ENCODE assay signal across 18 cellular contexts in the genomic region with DNA sequence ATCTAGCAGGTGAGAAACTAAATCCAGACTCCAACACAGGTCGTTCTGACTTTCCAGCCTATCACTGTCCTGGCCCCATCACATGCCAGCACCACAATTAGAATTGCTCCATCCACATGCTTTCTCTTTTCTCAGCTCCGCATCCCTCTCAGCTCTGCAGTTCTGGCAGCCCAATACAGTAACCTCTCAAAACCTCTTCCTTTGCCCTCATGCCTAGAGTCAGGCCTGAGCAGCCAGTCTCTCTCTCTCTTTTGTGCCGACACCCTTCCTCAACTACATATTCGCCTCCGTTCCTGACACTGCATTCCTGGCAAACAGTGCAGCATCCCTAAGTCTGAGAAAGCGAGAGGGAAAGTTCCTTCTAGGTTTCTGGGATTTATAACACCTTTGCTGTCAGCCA.
DNase-seq lines count a peak whose midpoint lies in the region; ATAC-seq and TF ChIP-seq lines count a peak whose summit lies in the region.
"Had no signal": no experiment of that assay in that cellular context is flagged by ENCODE, and none has a peak within 500 bp of the region (broad histone marks: within the 10 kb centered on the region; RNA-seq: fewer than 3 reads in every experiment).

No MANE protein-coding gene starts in this region.

- no peaks in the 10 kb centered on the region; the same call in 1 of the 2 replicates for H3K4me1 ChIP-seq in H9 (ENCODE audit: insufficient read depth, low read length)
- no peaks in the 10 kb centered on the region for H3K4me1 ChIP-seq in mesendoderm (ENCODE audit: control insufficient read depth, low read depth, low read length)
- H3K4me1 ChIP-seq: BLaER1, Caco-2 had no signal

- H3K23ac ChIP-seq in H9 (ENCODE audit: insufficient read length, low read depth, low read length) (no peak overlapping the region), mesendoderm (ENCODE audit: low read length) (no peak overlapping the region)

- H3K4ac ChIP-seq in H9 (ENCODE audit: low read depth, low read length) (no peak overlapping the region), mesendoderm (ENCODE audit: low read depth, low read length) (no peak overlapping the region)

- no peak overlapping the region for H3T11ph ChIP-seq in H9 (ENCODE audit: low read length)

- H2BK5ac ChIP-seq in H9 (ENCODE audit: insufficient read length, low read length) (no peak overlapping the region), mesendoderm (ENCODE audit: low read length) (no peak overlapping the region)

- no peaks in the 10 kb centered on the region for H3K27me3 ChIP-seq in H9 (ENCODE audit: insufficient read depth, low read length)
- H3K27me3 ChIP-seq in mesendoderm (ENCODE audit: insufficient read depth, low read length, poor library complexity), result no peaks in the 10 kb centered on the region
- H3K27me3 ChIP-seq: BLaER1 had no signal

- H3K9me3 ChIP-seq in H9 (ENCODE audit: control insufficient read depth, low read depth, low read length), result no peaks in the 10 kb centered on the region
- H3K9me3 ChIP-seq: BLaER1, Caco-2 had no signal

- no peak overlapping the region for H2BK20ac ChIP-seq in H9 (ENCODE audit: low read depth, low read length, poor library complexity, severe bottlenecking)

- no peak overlapping the region for H2BK120ac ChIP-seq in H9 (ENCODE audit: low read depth, low read length, poor library complexity, severe bottlenecking)
- no peak overlapping the region for H2BK120ac ChIP-seq in mesendoderm (ENCODE audit: low read depth, low read length)

- no peaks in the 10 kb centered on the region for H3K23me2 ChIP-seq in H9 (ENCODE audit: insufficient read length, low read depth, low read length, poor library complexity, severe bottlenecking)

- no peak overlapping the region for H3K4me3 ChIP-seq in mesendoderm (ENCODE audit: low read length)
- H3K4me3 ChIP-seq: BLaER1 had no signal

- H3K14ac ChIP-seq in H9 (ENCODE audit: insufficient read depth, low read length), result no peak overlapping the region

- H3K27ac ChIP-seq in H9 (ENCODE audit: insufficient read length, low read depth, low read length), result no peak overlapping the region
- H3K27ac ChIP-seq in mesendoderm (ENCODE audit: low read depth, low read length), result no peak overlapping the region
- H3K27ac ChIP-seq: 22Rv1, BLaER1 had no signal

- H3K27ac Mint-ChIP-seq in H9 (peak overlapping the region; percentile 4 to 80 (median 54); a peak in 5 of 7 replicates), brain (peak overlapping the region in 3 of 5 experiments; percentile 13 to 27 (median 22))
- H3K27ac Mint-ChIP-seq: CD4-positive, alpha-beta memory T cell; HFFc6 had no signal

- no peak overlapping the region for H2BK12ac ChIP-seq in H9 (ENCODE audit: insufficient read length, low read depth, low read length)

- H3K9me3 Mint-ChIP-seq in H9 (no peaks in the 10 kb centered on the region), brain (no peaks in the 10 kb centered on the region)

- H3K79me1 ChIP-seq in H9 (ENCODE audit: insufficient read depth, low read depth, low read length, poor library complexity, severe bottlenecking), result no peaks in the 10 kb centered on the region
- peaks cover 2% of the 10 kb centered on the region for H3K79me1 ChIP-seq in mesendoderm (ENCODE audit: low read length)

- no peaks in the 10 kb centered on the region for H3K36me3 ChIP-seq in mesendoderm (ENCODE audit: control insufficient read depth, insufficient read depth, low read length)
- H3K36me3 ChIP-seq: BLaER1 had no signal

- no peak overlapping the region for H4K91ac ChIP-seq in H9 (ENCODE audit: insufficient read length, low read depth, low read length)

- H2BK15ac ChIP-seq in H9 (ENCODE audit: low read depth, low read length) (no peak overlapping the region), mesendoderm (replicated peaks; ENCODE audit: low read depth) (no peak overlapping the region)

- no peak overlapping the region for H3K4me3 Mint-ChIP-seq in H9
- peak overlapping the region in 1 of 5 experiments; percentile 2 for H3K4me3 Mint-ChIP-seq in brain
- H3K4me3 Mint-ChIP-seq: CD4-positive, alpha-beta memory T cell; HFFc6 had no signal

- H4K5ac ChIP-seq in H9 (ENCODE audit: insufficient read length, low read depth, low read length), result no peak overlapping the region
- H4K5ac ChIP-seq in mesendoderm (ENCODE audit: low read length), result no peak overlapping the region

- H3K18ac ChIP-seq in H9 (ENCODE audit: insufficient read length, low read depth, low read length), result no peak overlapping the region
- H3K18ac ChIP-seq in mesendoderm (ENCODE audit: low read length), result no peak overlapping the region

- no peak for ATAC-seq in GM21737 (IDR thresholded peaks at IDR 0.05; ENCODE audit: unreplicated experiment)
- no peak for ATAC-seq in GM19328 (IDR thresholded peaks at IDR 0.05; ENCODE audit: unreplicated experiment)

- no peaks in the 10 kb centered on the region for H4K20me1 ChIP-seq in H9 (ENCODE audit: control insufficient read depth, insufficient read depth, insufficient read length)
- H4K20me1 ChIP-seq: BLaER1 had no signal

- no peak overlapping the region for H2AK5ac ChIP-seq in H9 (ENCODE audit: insufficient read length, low read length)
- H2AK5ac ChIP-seq in mesendoderm (ENCODE audit: low read length), result no peak overlapping the region

- H3K36me3 Mint-ChIP-seq in H9 (ENCODE audit: insufficient read depth in 1 of 3, low read depth in 3 of 3), result no peaks in the 10 kb centered on the region
- H3K36me3 Mint-ChIP-seq in brain, result no peaks in the 10 kb centered on the region
- H3K36me3 Mint-ChIP-seq: CD4-positive, alpha-beta memory T cell had no signal

- H3K4me2 ChIP-seq in H9 (ENCODE audit: insufficient read depth, insufficient read length, low read length), result no peak overlapping the region
- no peak overlapping the region for H3K4me2 ChIP-seq in mesendoderm (ENCODE audit: low read length)
- H3K4me2 ChIP-seq: BLaER1 had no signal

- H3K27me3 Mint-ChIP-seq in H9 (ENCODE audit: low read depth) (no peaks in the 10 kb centered on the region), brain (no peaks in the 10 kb centered on the region)
- H3K27me3 Mint-ChIP-seq: CD4-positive, alpha-beta memory T cell had no signal

- H3K9ac ChIP-seq in H9 (ENCODE audit: extremely low read depth, insufficient read length, low read length) (no peak overlapping the region), mesendoderm (ENCODE audit: low read length) (no peak overlapping the region)
- H3K9ac ChIP-seq: BLaER1 had no signal

- no CpG with 5 or more reads among the region's 6 CpGs for WGBS in H9 (ENCODE audit: extremely low coverage, insufficient read length, low lambda C conversion rate)
- WGBS in mesendoderm (ENCODE audit: extremely low coverage, insufficient coverage, low lambda C conversion rate), result no CpG with 5 or more reads among the region's 6 CpGs

- TF ChIP-seq CTCF in H9 (conservative IDR thresholded peaks at IDR 0.05) (no peak), brain (conservative IDR thresholded peaks at IDR 0.05) (no peak)

- H3K79me2 ChIP-seq in H9 (ENCODE audit: insufficient read depth, low read length) (no peaks in the 10 kb centered on the region), mesendoderm (ENCODE audit: control insufficient read depth, insufficient read depth, low read length) (no peaks in the 10 kb centered on the region)

- H4K8ac ChIP-seq in H9 (replicated peaks; ENCODE audit: insufficient read length, low read depth, low read length) (no peak overlapping the region), mesendoderm (ENCODE audit: low read depth, low read length) (no peak overlapping the region)

- peak; percentile 16 for DNase-seq in DMS79 treated with DMSO at 0.1 percent for 48 hours (lab: John Stamatoyannopoulos, UW)
- DNase-seq in DMS79 (lab: John Stamatoyannopoulos, UW), result no peak
- no peak for DNase-seq in H9
- DNase-seq in mesendoderm, result peak; percentile 17
- no peak for DNase-seq in GM19238 (ENCODE audit: insufficient read length, low spot score)
- DNase-seq: ACHN; Caco-2; CD4-positive, alpha-beta memory T cell; DMS 273 treated with DMSO at 0.1 percent for 48 hours; HFFc6; Kasumi-1; NCI-H187; NCI-H524 treated with DMSO at 0.1 percent for 48 hours had no signal

- peaks cover 16 to 18% of the 10 kb centered on the region in 2 experiments for H3K4me1 Mint-ChIP-seq in H9
- H3K4me1 Mint-ChIP-seq in brain, result peaks cover 46% of the 10 kb centered on the region
- H3K4me1 Mint-ChIP-seq: CD4-positive, alpha-beta memory T cell had no signal

- H2AFZ ChIP-seq in H9 (ENCODE audit: low read length), result no peak overlapping the region

- no peak overlapping the region for H3K56ac ChIP-seq in H9 (ENCODE audit: insufficient read length, low read depth, low read length)
- no peak overlapping the region for H3K56ac ChIP-seq in mesendoderm (ENCODE audit: low read length)

Comparison
In these comparisons a context has a peak if more than half of its experiments do, and no peak if none do; other contexts are left out.
1. DNase-seq: peak in DMS79 treated with DMSO at 0.1 percent for 48 hours (single experiment) and mesendoderm (single experiment); none in DMS79 (single experiment), H9 (single experiment) and GM19238 (single experiment).